In the genomic region with DNA sequence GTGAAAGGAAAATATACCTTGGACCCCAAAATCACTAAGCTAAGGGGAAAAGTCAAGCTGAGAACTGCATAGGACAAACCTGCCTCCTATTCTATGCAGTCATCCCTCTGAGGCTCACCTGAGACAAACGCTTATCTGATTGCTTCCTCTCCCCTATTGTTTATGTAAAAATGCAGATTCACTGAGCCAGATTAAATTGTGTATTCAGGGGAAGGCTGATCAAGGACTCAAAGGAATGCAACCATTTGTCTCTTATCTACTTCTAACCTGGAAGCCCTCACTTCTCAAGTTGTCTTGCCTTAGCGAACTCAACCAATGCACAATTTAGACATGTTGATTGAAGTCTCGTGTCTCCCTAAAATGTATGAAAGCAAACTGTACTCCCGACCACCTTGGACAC, we compare ENCODE assay signal across 20 cellular contexts. TPM values are rescaled to one million over a fixed set of nuclear protein-coding genes. Genes with fewer than 3 reads are reported as not detected.
DNase-seq lines count a peak whose midpoint lies in the region; ATAC-seq and TF ChIP-seq lines count a peak whose summit lies in the region.
"Had no signal": no experiment of that assay in that cellular context is flagged by ENCODE, and none has a peak within 500 bp of the region (broad histone marks: within the 10 kb centered on the region; RNA-seq: fewer than 3 reads in every experiment).

No MANE protein-coding gene starts in this region.

- H4K8ac ChIP-seq in H9 (replicated peaks; ENCODE audit: insufficient read length, low read depth, low read length) = no peak overlapping the region

- no peak overlapping the region for H2BK20ac ChIP-seq in H9 (ENCODE audit: low read depth, low read length, poor library complexity, severe bottlenecking)

- no peaks in the 10 kb centered on the region for H3K79me1 ChIP-seq in H9 (ENCODE audit: insufficient read depth, low read depth, low read length, poor library complexity, severe bottlenecking)

- H3K4ac ChIP-seq in H9 (ENCODE audit: low read depth, low read length) = no peak overlapping the region

- TF ChIP-seq POLR2A in testis (IDR thresholded peaks at IDR 0.05) = no peak

- no peaks in the 10 kb centered on the region for H3K79me2 ChIP-seq in H9 (ENCODE audit: insufficient read depth, low read length)

- ATAC-seq in HG03135 (IDR thresholded peaks at IDR 0.05; ENCODE audit: unreplicated experiment) = no peak
- no peak for ATAC-seq in left colon

- no peaks in the 10 kb centered on the region for H4K20me1 ChIP-seq in H9 (ENCODE audit: control insufficient read depth, insufficient read depth, insufficient read length)

- no peaks in the 10 kb centered on the region for H3K9me3 Mint-ChIP-seq in H9
- no peaks in the 10 kb centered on the region for H3K9me3 Mint-ChIP-seq in mesothelial cell of epicardium
- peaks cover 2% of the 10 kb centered on the region for H3K9me3 Mint-ChIP-seq in glutamatergic neuron (ENCODE audit: unreplicated experiment)
- no peaks in the 10 kb centered on the region for H3K9me3 Mint-ChIP-seq in activated T-helper 2 cell treated with anti-CD3 and anti-CD28 coated beads, Interferon-gamma antibody, Interleukin-2, Interleukin-4, amounts not matched to agents 10 μg/mL and 5 μg/mL and 100 μg/mL, durations not matched to agents 14 hours and 24 hours and 36 hours
- H3K9me3 Mint-ChIP-seq: dendritic cell treated with granulocyte-macrophage colony-stimulating factor and Interleukin-4, amounts not matched to agents 40 ng/mL and 50 ng/mL, for 4 days; T-helper 2 cell treated with Interferon-gamma antibody and Interleukin-4, amounts not matched to agents 5 μg/mL and 100 μg/mL, for 36 hours had no signal

- H3K23me2 ChIP-seq in H9 (ENCODE audit: insufficient read length, low read depth, low read length, poor library complexity, severe bottlenecking) = no peaks in the 10 kb centered on the region

- no peak overlapping the region for H3K9ac ChIP-seq in H9 (ENCODE audit: extremely low read depth, insufficient read length, low read length)

- TF ChIP-seq CTCF in H9 (conservative IDR thresholded peaks at IDR 0.05) (no peak), choroid plexus epithelial cell (conservative IDR thresholded peaks at IDR 0.05; ENCODE audit: low read depth, low read length) (no peak), mesothelial cell of epicardium (IDR thresholded peaks at IDR 0.05; ENCODE audit: unreplicated experiment) (no peak), testis (IDR thresholded peaks at IDR 0.05) (no peak), glutamatergic neuron (IDR thresholded peaks at IDR 0.05; ENCODE audit: partially characterized antibody, unreplicated experiment) (no peak)

- no peaks in the 10 kb centered on the region for H3K27me3 ChIP-seq in H9 (ENCODE audit: insufficient read depth, low read length)
- H3K27me3 ChIP-seq in testis = no peaks in the 10 kb centered on the region
- H3K27me3 ChIP-seq: hepatocyte had no signal

- H3K36me3 Mint-ChIP-seq in H9 (ENCODE audit: insufficient read depth in 1 of 3, low read depth in 3 of 3) (peaks cover 41 to 66% (median 61%) of the 10 kb centered on the region in 3 experiments; a peak in 6 of 7 replicates), mesothelial cell of epicardium (peaks cover 54% of the 10 kb centered on the region), glutamatergic neuron (ENCODE audit: unreplicated experiment) (no peaks in the 10 kb centered on the region)
- H3K36me3 Mint-ChIP-seq in activated T-helper 2 cell treated with anti-CD3 and anti-CD28 coated beads, Interferon-gamma antibody, Interleukin-2, Interleukin-4, amounts not matched to agents 10 μg/mL and 5 μg/mL and 100 μg/mL, durations not matched to agents 14 hours and 24 hours and 36 hours (ENCODE audit: low read depth) = no peaks in the 10 kb centered on the region

- no peak overlapping the region for H3K4me3 Mint-ChIP-seq in H9
- no peak overlapping the region for H3K4me3 Mint-ChIP-seq in mesothelial cell of epicardium
- H3K4me3 Mint-ChIP-seq in glutamatergic neuron (ENCODE audit: unreplicated experiment) = no peak overlapping the region
- no peak overlapping the region for H3K4me3 Mint-ChIP-seq in activated T-helper 2 cell treated with anti-CD3 and anti-CD28 coated beads, Interferon-gamma antibody, Interleukin-2, Interleukin-4, amounts not matched to agents 10 μg/mL and 5 μg/mL and 100 μg/mL, durations not matched to agents 14 hours and 24 hours and 36 hours (ENCODE audit: low read depth)
- H3K4me3 Mint-ChIP-seq: B cell; dendritic cell treated with granulocyte-macrophage colony-stimulating factor and Interleukin-4, amounts not matched to agents 40 ng/mL and 50 ng/mL, for 4 days; T-helper 2 cell treated with Interferon-gamma antibody and Interleukin-4, amounts not matched to agents 5 μg/mL and 100 μg/mL, for 36 hours had no signal

- no peak overlapping the region for H4K5ac ChIP-seq in H9 (ENCODE audit: insufficient read length, low read depth, low read length)

- intact Hi-C loops in testis (cut with DNase I; ENCODE audit: low total_unique reads) (no loop called here), left colon (cut with DNase I, micrococcal nuclease) (no loop called here)
- intact Hi-C loops in activated T-helper 2 cell treated with anti-CD3 and anti-CD28 coated beads, Interferon-gamma antibody, Interleukin-2, Interleukin-4, amounts not matched to agents 10 μg/mL and 5 μg/mL and 100 μg/mL, durations not matched to agents 14 hours and 24 hours and 36 hours (cut with micrococcal nuclease) = no loop called here

- H3K18ac ChIP-seq in H9 (ENCODE audit: insufficient read length, low read depth, low read length) = no peak overlapping the region

- no peak overlapping the region for H2BK120ac ChIP-seq in H9 (ENCODE audit: low read depth, low read length, poor library complexity, severe bottlenecking)

- peaks cover 38 to 41% of the 10 kb centered on the region in 2 experiments for H3K4me1 Mint-ChIP-seq in H9
- H3K4me1 Mint-ChIP-seq in mesothelial cell of epicardium = peaks cover 70% of the 10 kb centered on the region
- peaks cover 10% of the 10 kb centered on the region for H3K4me1 Mint-ChIP-seq in glutamatergic neuron (ENCODE audit: low read depth, unreplicated experiment)
- peaks cover 3% of the 10 kb centered on the region for H3K4me1 Mint-ChIP-seq in activated T-helper 2 cell treated with anti-CD3 and anti-CD28 coated beads, Interferon-gamma antibody, Interleukin-2, Interleukin-4, amounts not matched to agents 10 μg/mL and 5 μg/mL and 100 μg/mL, durations not matched to agents 14 hours and 24 hours and 36 hours (ENCODE audit: low read depth)
- H3K4me1 Mint-ChIP-seq: B cell had no signal

- H3K9me3 ChIP-seq in H9 (ENCODE audit: control insufficient read depth, low read depth, low read length) (no peaks in the 10 kb centered on the region), testis (no peaks in the 10 kb centered on the region)
- H3K9me3 ChIP-seq: HAP-1, prostate gland had no signal

- H3K4me2 ChIP-seq in H9 (ENCODE audit: insufficient read depth, insufficient read length, low read length) = no peak overlapping the region
- H3K4me2 ChIP-seq: hepatocyte had no signal

- H3K14ac ChIP-seq in H9 (ENCODE audit: insufficient read depth, low read length) = no peak overlapping the region

- H3K56ac ChIP-seq in H9 (ENCODE audit: insufficient read length, low read depth, low read length) = no peak overlapping the region

- H3T11ph ChIP-seq in H9 (ENCODE audit: low read length) = no peak overlapping the region

- H3K4me3 ChIP-seq in choroid plexus epithelial cell (ENCODE audit: low read depth, low read length) (no peak overlapping the region), testis (no peak overlapping the region)
- H3K4me3 ChIP-seq: HAP-1, hepatocyte, prostate gland had no signal

- H3K27ac Mint-ChIP-seq in H9 = peak overlapping the region in 2 of 3 experiments; percentile 52 to 74; a peak in 5 of 7 replicates
- H3K27ac Mint-ChIP-seq in mesothelial cell of epicardium = peak overlapping the region; percentile 67
- no peak overlapping the region for H3K27ac Mint-ChIP-seq in glutamatergic neuron (ENCODE audit: unreplicated experiment)
- H3K27ac Mint-ChIP-seq in activated T-helper 2 cell treated with anti-CD3 and anti-CD28 coated beads, Interferon-gamma antibody, Interleukin-2, Interleukin-4, amounts not matched to agents 10 μg/mL and 5 μg/mL and 100 μg/mL, durations not matched to agents 14 hours and 24 hours and 36 hours = no peak overlapping the region
- H3K27ac Mint-ChIP-seq: B cell; dendritic cell treated with granulocyte-macrophage colony-stimulating factor and Interleukin-4, amounts not matched to agents 40 ng/mL and 50 ng/mL, for 4 days; T-helper 2 cell treated with Interferon-gamma antibody and Interleukin-4, amounts not matched to agents 5 μg/mL and 100 μg/mL, for 36 hours had no signal

- no peaks in the 10 kb centered on the region for H3K36me3 ChIP-seq in testis (ENCODE audit: low read depth, missing control alignments)

- no peaks in the 10 kb centered on the region for H3K27me3 Mint-ChIP-seq in H9 (ENCODE audit: low read depth)
- no peaks in the 10 kb centered on the region for H3K27me3 Mint-ChIP-seq in mesothelial cell of epicardium (ENCODE audit: low read depth)
- H3K27me3 Mint-ChIP-seq in glutamatergic neuron (ENCODE audit: unreplicated experiment) = no peaks in the 10 kb centered on the region
- H3K27me3 Mint-ChIP-seq in activated T-helper 2 cell treated with anti-CD3 and anti-CD28 coated beads, Interferon-gamma antibody, Interleukin-2, Interleukin-4, amounts not matched to agents 10 μg/mL and 5 μg/mL and 100 μg/mL, durations not matched to agents 14 hours and 24 hours and 36 hours (ENCODE audit: low read depth) = peaks cover 9% of the 10 kb centered on the region
- H3K27me3 Mint-ChIP-seq: B cell; dendritic cell treated with granulocyte-macrophage colony-stimulating factor and Interleukin-4, amounts not matched to agents 40 ng/mL and 50 ng/mL, for 4 days had no signal

- no peak overlapping the region for H4K91ac ChIP-seq in H9 (ENCODE audit: insufficient read length, low read depth, low read length)

- WGBS in H9 (ENCODE audit: extremely low coverage, insufficient read length, low lambda C conversion rate) = no CpG with 5 or more reads among the region's 4 CpGs
- 63 to 66% methylated on average over 4 of the region's 4 CpGs for WGBS in testis, 2 donors

- DNase-seq in H9 (no peak), choroid plexus epithelial cell (ENCODE audit: low read depth) (peak; percentile 5), mesothelial cell of epicardium (ENCODE audit: low spot score in 2 of 2, unreplicated experiment in 2 of 2) (no peak), testis (no peak), glutamatergic neuron (no peak), left colon (no peak)
- DNase-seq in activated T-helper 2 cell treated with anti-CD3 and anti-CD28 coated beads, Interferon-gamma antibody, Interleukin-2, Interleukin-4, amounts not matched to agents 10 μg/mL and 5 μg/mL and 100 μg/mL, durations not matched to agents 14 hours and 24 hours and 36 hours (ENCODE audit: low spot score) = no peak
- DNase-seq: activated gamma-delta T cell, anterior cingulate cortex, erythroblast, kidney, NCI-H187, NCI-H446 had no signal

- H2BK12ac ChIP-seq in H9 (ENCODE audit: insufficient read length, low read depth, low read length) = no peak overlapping the region

- H3K23ac ChIP-seq in H9 (ENCODE audit: insufficient read length, low read depth, low read length) = no peak overlapping the region

- peaks cover 11% of the 10 kb centered on the region; the same call in 1 of the 2 replicates for H3K4me1 ChIP-seq in H9 (ENCODE audit: insufficient read depth, low read length)
- H3K4me1 ChIP-seq in testis = peaks cover 81% of the 10 kb centered on the region

- H3K27ac ChIP-seq in H9 (ENCODE audit: insufficient read length, low read depth, low read length) (no peak overlapping the region), testis (peak overlapping the region; percentile 56 to 93)

- no peak overlapping the region for H2BK5ac ChIP-seq in H9 (ENCODE audit: insufficient read length, low read length)

- no peak overlapping the region for H2AK5ac ChIP-seq in H9 (ENCODE audit: insufficient read length, low read length)

- H2AFZ ChIP-seq in H9 (ENCODE audit: low read length) = no peak overlapping the region
- H2AFZ ChIP-seq: hepatocyte had no signal

- H2BK15ac ChIP-seq in H9 (ENCODE audit: low read depth, low read length) = no peak overlapping the region

RNA-seq across cellular contexts. Expression of a gene that starts 13.3 kb away (rescaled TPM):
- total RNA-seq in H9 (2021) (320 and 323 TPM in 2 replicates), mesothelial cell of epicardium (2,843 to 2,896 TPM (median 2,890 TPM) in 3 replicates), testis (1,000 to 10,000 TPM; 1,884 to 2,585 TPM), glutamatergic neuron (ENCODE audit: unreplicated experiment) (946 TPM), left colon (100 to 1,000 TPM in 1 of 2 donors, 10 to 100 TPM in 1; 91.3 to 178 TPM)
- 3,080 TPM for polyA plus RNA-seq in testis (ENCODE audit: insufficient read depth, low read depth, low replicate concordance)
- 0.43 TPM in 1 of 2 replicates, not detected in the other for total RNA-seq in activated T-helper 2 cell treated with anti-CD3 and anti-CD28 coated beads, Interferon-gamma antibody, Interleukin-2, Interleukin-4, amounts not matched to agents 10 μg/mL and 5 μg/mL and 100 μg/mL, durations not matched to agents 14 hours and 24 hours and 36 hours
- total RNA-seq: B cell had no signal

Comparison
In these comparisons a context has a peak if more than half of its experiments do, and no peak if none do; other contexts are left out.
1. H3K27ac Mint-ChIP-seq: peak in H9 (2 of 3) and mesothelial cell of epicardium (single experiment); none in glutamatergic neuron (single experiment) and activated T-helper 2 cell treated with anti-CD3 and anti-CD28 coated beads, Interferon-gamma antibody, Interleukin-2, Interleukin-4, amounts not matched to agents 10 μg/mL and 5 μg/mL and 100 μg/mL, durations not matched to agents 14 hours and 24 hours and 36 hours (single experiment).
2. RNA of a gene that starts 13.3 kb away (total RNA-seq): 2,843 to 2,896 TPM in mesothelial cell of epicardium, 1,884 to 2,585 TPM in testis, 946 TPM in glutamatergic neuron (single experiment), 320 to 323 TPM in H9 and 91.3 to 178 TPM in left colon; 0.43 TPM in activated T-helper 2 cell treated with anti-CD3 and anti-CD28 coated beads, Interferon-gamma antibody, Interleukin-2, Interleukin-4, amounts not matched to agents 10 μg/mL and 5 μg/mL and 100 μg/mL, durations not matched to agents 14 hours and 24 hours and 36 hours; every median in the first group is over 10 times any median in the second.